Comparison of ENCODE assay signal across 1 cellular context in the genomic region with DNA sequence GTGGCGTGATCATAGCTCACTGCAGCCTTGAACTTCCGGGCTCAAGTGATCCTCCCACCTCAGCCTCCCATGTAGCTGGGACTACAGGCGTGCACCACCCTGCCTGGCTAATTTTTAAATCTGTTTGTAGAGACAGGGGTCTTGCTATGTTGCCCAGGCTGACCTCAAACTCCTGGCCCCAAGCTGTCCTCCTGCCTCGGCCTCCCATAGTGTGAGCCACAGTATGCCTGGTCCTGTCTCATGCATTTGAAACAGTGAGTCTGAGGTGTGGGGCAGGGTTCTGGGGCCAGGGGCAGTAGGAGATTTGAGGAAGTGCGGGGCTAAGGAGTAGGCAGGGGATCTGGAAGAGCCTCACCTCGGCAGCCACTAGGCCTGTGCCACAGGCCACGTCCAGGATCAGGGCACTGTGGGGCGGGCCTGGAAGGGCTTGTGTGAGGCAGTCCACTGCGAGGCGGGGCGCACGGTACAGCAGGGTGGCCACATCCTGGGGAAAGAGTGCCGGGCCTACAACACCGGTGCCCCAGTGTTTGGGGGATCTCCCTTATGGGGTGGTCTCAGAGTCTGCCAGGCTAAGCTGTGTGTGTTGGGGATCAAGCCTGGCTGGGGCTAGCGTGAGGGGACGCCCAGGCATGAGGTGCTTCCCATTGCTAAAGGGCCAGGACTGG.
TF ChIP-seq lines count a peak whose summit lies in the region.

No MANE protein-coding gene starts in this region.

TF ChIP-seq in IMR-90, 13 proteins besides CTCF, POLR2A, EP300 and RAD21:
- TF ChIP-seq BHLHE40 (IDR thresholded peaks at IDR 0.05; ENCODE audit: low read depth, low read length), result no peak
- no peak for TF ChIP-seq CEBPB (IDR thresholded peaks at IDR 0.05; ENCODE audit: low read depth, low read length)
- TF ChIP-seq CHD1 (IDR thresholded peaks at IDR 0.05; ENCODE audit: low read depth, low read length), result no peak
- TF ChIP-seq MAZ (IDR thresholded peaks at IDR 0.05; ENCODE audit: borderline replicate concordance, low read depth, low read length), result no peak
- no peak for TF ChIP-seq MAFK (IDR thresholded peaks at IDR 0.05; ENCODE audit: low read depth, low read length)
- no peak for TF ChIP-seq FOS (IDR thresholded peaks at IDR 0.05; ENCODE audit: low read depth, low read length)
- TF ChIP-seq RFX5 (IDR thresholded peaks at IDR 0.05; ENCODE audit: low read depth, low read length), result no peak
- no peak for TF ChIP-seq SMC3 (IDR thresholded peaks at IDR 0.05; ENCODE audit: low read depth, low read length)
- TF ChIP-seq MXI1 (IDR thresholded peaks at IDR 0.05; ENCODE audit: borderline replicate concordance, low read depth, low read length), result no peak
- no peak for TF ChIP-seq RCOR1 (IDR thresholded peaks at IDR 0.05; ENCODE audit: insufficient replicate concordance, low read length)
